In genomic region chr2:9168851-9169250, GRCh38 we compare ENCODE assay signal across 16 cellular contexts. TPM values are rescaled to one million over a fixed set of nuclear protein-coding genes. Genes with fewer than 3 reads are reported as not detected.
A peak's percentile ranks its signal among the peaks of the same experiment; 100 is the strongest.
DNase-seq lines count a peak whose midpoint lies in the region; ATAC-seq and TF ChIP-seq lines count a peak whose summit lies in the region.
"Had no signal": no experiment of that assay in that cellular context is flagged by ENCODE, and none has a peak within 500 bp of the region (broad histone marks: within the 10 kb centered on the region; RNA-seq: fewer than 3 reads in every experiment).

No MANE protein-coding gene starts in this region.

- no peak overlapping the region for H3K9ac ChIP-seq in NT2/D1 (ENCODE audit: insufficient read length, low read depth)

- H3K9me3 ChIP-seq in right atrium auricular region, result no peaks in the 10 kb centered on the region
- no peaks in the 10 kb centered on the region for H3K9me3 ChIP-seq in NT2/D1 (ENCODE audit: insufficient read depth, low read length)
- H3K9me3 ChIP-seq in spleen, result no peaks in the 10 kb centered on the region

- no peaks in the 10 kb centered on the region for H3K27me3 ChIP-seq in right atrium auricular region
- H3K27me3 ChIP-seq in NT2/D1 (ENCODE audit: insufficient read depth, insufficient read length), result no peaks in the 10 kb centered on the region
- peaks cover 0 to 39% (median 0%) of the 10 kb centered on the region in 7 donors for H3K27me3 ChIP-seq in spleen (replicated peaks in 1 of 7)

- intact Hi-C loops in Right ventricle myocardium superior (cut with DNase I), result no loop called here
- intact Hi-C loops in left ventricle myocardium superior (cut with micrococcal nuclease), result no loop called here
- intact Hi-C loops in spleen (cut with DNase I; ENCODE audit: low total_unique reads), result no loop called here

- TF ChIP-seq CTCF in right atrium auricular region (IDR thresholded peaks at IDR 0.05) (no peak), spleen (IDR thresholded peaks at IDR 0.05 in 8 of 11, conservative IDR thresholded peaks at IDR 0.05 in 3 of 11) (no peak)

- TF ChIP-seq POLR2A in spleen (IDR thresholded peaks at IDR 0.05), result no peak

- no peaks in the 10 kb centered on the region for H3K36me3 ChIP-seq in right atrium auricular region
- no peaks in the 10 kb centered on the region for H3K36me3 ChIP-seq in NT2/D1 (ENCODE audit: insufficient read depth, insufficient read length, low read length)
- H3K36me3 ChIP-seq in spleen, result no peaks in the 10 kb centered on the region

- H3K4me3 ChIP-seq in right atrium auricular region (no peak overlapping the region), NT2/D1 (ENCODE audit: insufficient read length, low read depth) (no peak overlapping the region), spleen (no peak overlapping the region)

- H3K27ac ChIP-seq in right atrium auricular region, result no peak overlapping the region
- H3K27ac ChIP-seq in spleen, result peak overlapping the region in 2 of 8 donors; percentile 37 to 58
- H3K27ac ChIP-seq: HL-60 had no signal

- peak; percentile 24 for ATAC-seq in Right ventricle myocardium superior (ENCODE audit: poor library complexity)
- ATAC-seq in left ventricle myocardium superior, result peak; percentile 11
- no peak for ATAC-seq in GM19467 (IDR thresholded peaks at IDR 0.05; ENCODE audit: unreplicated experiment)

- H3K4me1 ChIP-seq in right atrium auricular region, result peaks cover 0 to 13% of the 10 kb centered on the region in 2 donors
- H3K4me1 ChIP-seq in NT2/D1 (ENCODE audit: insufficient read depth, insufficient read length), result no peaks in the 10 kb centered on the region
- H3K4me1 ChIP-seq in spleen, result peaks cover 0 to 6% (median 0%) of the 10 kb centered on the region in 6 donors

- WGBS in spleen, 5 donors, result 72 to 84% (median 79%) methylated on average over 4 of the region's 4 CpGs

- DNase-seq in Right ventricle myocardium superior, result no peak
- DNase-seq in right atrium auricular region (ENCODE audit: low spot score), result no peak
- DNase-seq in NT2/D1 (ENCODE audit: low read depth, low spot score), result peak; percentile 33
- no peak for DNase-seq in left ventricle myocardium superior
- peak; percentile 62 for DNase-seq in spleen
- no peak for DNase-seq in NCI-H748 treated with DMSO at 0.1 percent for 48 hours (lab: John Stamatoyannopoulos, UW)
- DNase-seq in NCI-H526 treated with DMSO at 0.1 percent for 48 hours (lab: John Stamatoyannopoulos, UW), result no peak
- DNase-seq: activated naive CD4-positive, alpha-beta T cell treated with Interleukin-2 at 50 U/mL for 16 hours; effector CD8-positive, alpha-beta T cell; foreskin fibroblast; mammary epithelial cell; NCI-H2171; NK-92 treated with Interleukin-12 subunit alpha and Interleukin-12 subunit beta, amount 100 ng/mL, for 24 hours; nucleus accumbens had no signal

RNA-seq across cellular contexts. Expression of gene ASAP2, which starts 37.8 kb away (rescaled TPM):
- total RNA-seq in Right ventricle myocardium superior, result 10.7 TPM
- total RNA-seq in right atrium auricular region, result 10 to 100 TPM; 13.2 to 20.3 TPM
- 10.1 TPM for total RNA-seq in left ventricle myocardium superior
- total RNA-seq in spleen, result 1 to 10 TPM; 1.4 to 3.0 (median 2.7) TPM
- 1 to 10 TPM in 2 of 3 donors, under 1 TPM in 1; 0.93 to 1.6 (median 1.3) TPM for polyA plus RNA-seq in spleen

Comparison
In these comparisons a context has a peak if more than half of its experiments do, and no peak if none do; other contexts are left out.
1. DNase-seq: peak in NT2/D1 (single experiment) and spleen (single experiment); none in Right ventricle myocardium superior (single experiment), right atrium auricular region (single experiment), left ventricle myocardium superior (single experiment), NCI-H748 treated with DMSO at 0.1 percent for 48 hours (single experiment) and NCI-H526 treated with DMSO at 0.1 percent for 48 hours (single experiment).